Comparison of ENCODE assay signal across 18 cellular contexts in the genomic region with DNA sequence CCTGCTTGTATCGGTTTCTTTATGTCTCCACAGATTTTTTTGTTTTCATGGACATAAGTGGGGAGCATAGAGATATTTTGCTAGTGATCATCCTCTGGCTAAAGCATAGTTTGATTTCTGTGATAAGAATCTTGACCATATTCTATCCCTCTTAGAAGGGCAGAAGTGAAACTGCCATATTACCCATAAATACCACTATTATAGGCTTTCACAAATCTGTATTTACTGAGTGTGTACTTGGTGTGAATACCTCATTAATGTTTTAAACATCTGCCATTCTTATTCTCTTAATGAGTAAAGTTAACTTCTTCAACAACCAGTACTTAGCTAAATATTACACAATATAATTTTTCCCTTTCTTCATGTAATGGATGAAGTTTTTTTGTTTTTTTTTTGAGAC.
"Had no signal": no experiment of that assay in that cellular context is flagged by ENCODE, and none has a peak within 500 bp of the region (broad histone marks: within the 10 kb centered on the region; RNA-seq: fewer than 3 reads in every experiment).

No MANE protein-coding gene starts in this region.

- H3K4me3 Mint-ChIP-seq: immature natural killer cell; T-helper 2 cell treated with Interferon-gamma antibody and Interleukin-4, amounts not matched to agents 5 μg/mL and 100 μg/mL, for 36 hours had no signal

- H3K27me3 ChIP-seq: brain microvascular endothelial cell, esophagus squamous epithelium, right atrium auricular region, tibial artery, vagina had no signal

- H3K27me3 Mint-ChIP-seq: naive B cell had no signal

- DNase-seq: activated CD4-positive, alpha-beta T cell treated with anti-CD3 and anti-CD28 coated beads for 1 hour; activated CD4-positive, alpha-beta T cell treated with anti-CD3 and anti-CD28 coated beads, Interleukin-2, amount 50 U/mL, for 48 hours; activated CD8-positive, alpha-beta memory T cell treated with anti-CD3 and anti-CD28 coated beads, Interleukin-2, amount 50 U/mL, for 4 hours; activated naive CD4-positive, alpha-beta T cell treated with anti-CD3 and anti-CD28 coated beads, Interleukin-2, amount 50 U/mL, for 16 hours; brain microvascular endothelial cell; esophagus squamous epithelium; foreskin fibroblast; immature natural killer cell; left cardiac atrium; naive B cell; nucleus accumbens; tibial artery had no signal

- H3K9me3 ChIP-seq: esophagus squamous epithelium, right atrium auricular region, tibial artery, vagina had no signal

- H3K27ac Mint-ChIP-seq: activated T-helper 2 cell treated with anti-CD3 and anti-CD28 coated beads, Interferon-gamma antibody, Interleukin-2, Interleukin-4, amounts not matched to agents 10 μg/mL and 5 μg/mL and 100 μg/mL, durations not matched to agents 14 hours and 24 hours and 36 hours; T-helper 2 cell treated with Interferon-gamma antibody and Interleukin-4, amounts not matched to agents 5 μg/mL and 100 μg/mL, for 36 hours had no signal

- H3K9me3 Mint-ChIP-seq: activated T-helper 2 cell treated with anti-CD3 and anti-CD28 coated beads, Interferon-gamma antibody, Interleukin-2, Interleukin-4, amounts not matched to agents 10 μg/mL and 5 μg/mL and 100 μg/mL, durations not matched to agents 14 hours and 24 hours and 36 hours; immature natural killer cell; naive B cell; T-helper 2 cell treated with Interferon-gamma antibody and Interleukin-4, amounts not matched to agents 5 μg/mL and 100 μg/mL, for 36 hours had no signal

- H3K4me3 ChIP-seq: esophagus squamous epithelium, lung, right atrium auricular region, skin epidermis, tibial artery, vagina had no signal

- H3K36me3 ChIP-seq: brain microvascular endothelial cell, right atrium auricular region, tibial artery, vagina had no signal

- ATAC-seq: left cardiac atrium had no signal

- H3K27ac ChIP-seq: brain microvascular endothelial cell, esophagus squamous epithelium, tibial artery, vagina had no signal

- H3K36me3 Mint-ChIP-seq: naive B cell had no signal
